ENCODE assay signal across 8 cellular contexts in the genomic region with DNA sequence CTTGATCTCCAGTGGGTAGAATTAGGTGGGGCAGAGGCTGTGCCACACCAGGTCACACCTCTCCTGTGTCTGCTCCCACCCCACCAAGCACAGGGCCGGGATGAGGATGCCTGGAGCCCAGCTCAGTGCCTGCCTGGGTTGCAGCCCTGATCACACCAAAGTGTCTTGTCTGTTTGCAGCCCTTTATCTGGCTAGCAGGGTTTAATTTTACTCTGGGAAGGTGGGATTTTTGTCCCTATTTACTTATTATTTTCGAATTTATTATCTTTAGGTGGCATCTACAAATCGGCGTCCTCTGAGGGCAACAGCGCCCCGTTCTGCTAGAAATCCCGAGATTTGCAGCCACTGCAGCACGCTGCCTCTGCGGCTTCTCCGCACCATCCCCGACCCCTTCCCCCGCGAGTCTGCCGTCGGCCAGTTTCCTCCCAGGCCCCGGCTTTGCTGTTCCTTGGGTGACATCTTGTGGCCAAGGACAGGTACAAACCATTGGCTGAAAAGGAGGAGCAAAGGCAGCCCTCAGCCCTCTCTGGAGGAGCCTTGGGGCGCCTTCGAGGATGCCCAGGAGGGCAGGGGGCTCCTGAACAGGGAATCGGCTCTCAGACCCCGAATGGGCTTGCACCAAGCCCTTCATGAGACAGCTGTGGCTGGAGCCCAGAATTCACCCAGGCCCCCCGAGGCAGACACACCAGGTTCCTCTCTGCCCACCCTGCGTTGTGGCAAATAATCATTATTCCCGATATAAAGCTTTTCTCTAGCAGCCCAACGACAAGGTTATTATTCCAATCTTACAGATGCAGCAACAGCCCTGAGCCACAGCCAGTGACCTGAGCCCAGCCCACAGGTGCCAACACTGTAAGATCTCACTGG.
DNase-seq lines count a peak whose midpoint lies in the region; ATAC-seq and TF ChIP-seq lines count a peak whose summit lies in the region.

No MANE protein-coding gene starts in this region.

- H3K27ac ChIP-seq in 22Rv1, result no peak overlapping the region
- no peak overlapping the region for H3K27ac ChIP-seq in heart left ventricle

- DNase-seq in GM13977 (ENCODE audit: low spot score) (peak; percentile 88), MG63 (peak; percentile 49), SKM-1 treated with dmso at 0.1 percent for 144 hours (lab: John Stamatoyannopoulos, UW; ENCODE audit: unreplicated experiment) (peak; percentile 76), heart left ventricle (peak; percentile 55 to 76 (median 66)), posterior vena cava (ENCODE audit: low spot score) (peak; percentile 88), type B pancreatic cell (ENCODE audit: extremely low spot score, unreplicated experiment) (peak; percentile 82)
- DNase-seq in activated naive CD8-positive, alpha-beta T cell treated with anti-CD3 and anti-CD28 coated beads for 36 hours, result peak; percentile 74

- TF ChIP-seq POLR2A in heart left ventricle (IDR thresholded peaks at IDR 0.05), result no peak

- 13 to 16% (median 14%) methylated on average over 20 to 24 of the region's 24 CpGs for WGBS in heart left ventricle, 4 donors

- H3K4me1 ChIP-seq in heart left ventricle, result peaks cover 0 to 8% (median 2%) of the 10 kb centered on the region in 12 donors

- intact Hi-C loops in heart left ventricle (cut with DNase I), result loop anchor here in 9 of 10 donors (1.0 to 10.0 kb wide), 8 partner anchors 110 to 660 kb away; a partner anchor contains a TSS
- intact Hi-C loops in posterior vena cava (cut with DNase I), result loop anchor here (10.0 kb wide), 2 partner anchors 520 to 600 kb away; a partner anchor contains a TSS

- no peaks in the 10 kb centered on the region for H3K9me3 Mint-ChIP-seq in activated naive CD8-positive, alpha-beta T cell treated with anti-CD3 and anti-CD28 coated beads for 36 hours
- no peaks in the 10 kb centered on the region for H3K9me3 Mint-ChIP-seq in type B pancreatic cell

- in situ Hi-C loops in GM13977 (cut with MboI; ENCODE audit: low pct_unique_long_range_greater_than_20kb, low sequenced_read_pairs, unreplicated experiment), result loop anchor here (10.0 to 25.0 kb wide), 3 partner anchors 462 to 750 kb away; a partner anchor contains a TSS

- H3K27me3 ChIP-seq in MG63 (no peaks in the 10 kb centered on the region), heart left ventricle (peaks cover 0 to 4% (median 0%) of the 10 kb centered on the region in 9 donors)

- H3K4me1 Mint-ChIP-seq in activated naive CD8-positive, alpha-beta T cell treated with anti-CD3 and anti-CD28 coated beads for 36 hours, result peaks cover 9% of the 10 kb centered on the region
- H3K4me1 Mint-ChIP-seq in type B pancreatic cell (ENCODE audit: unreplicated experiment), result peaks cover 16% of the 10 kb centered on the region

- no peaks in the 10 kb centered on the region for H3K27me3 Mint-ChIP-seq in activated naive CD8-positive, alpha-beta T cell treated with anti-CD3 and anti-CD28 coated beads for 36 hours
- H3K27me3 Mint-ChIP-seq in type B pancreatic cell, result peaks cover 7% of the 10 kb centered on the region

- ATAC-seq in heart left ventricle, result peak; percentile 70 to 87 (median 84)

- no peak overlapping the region for H3K4me3 ChIP-seq in MG63
- H3K4me3 ChIP-seq in heart left ventricle, result peak overlapping the region in 9 of 12 donors; percentile 26 to 50 (median 42)

- H3K36me3 ChIP-seq in MG63 (no peaks in the 10 kb centered on the region), heart left ventricle (no peaks in the 10 kb centered on the region)

- H3K36me3 Mint-ChIP-seq in activated naive CD8-positive, alpha-beta T cell treated with anti-CD3 and anti-CD28 coated beads for 36 hours, result no peaks in the 10 kb centered on the region
- no peaks in the 10 kb centered on the region for H3K36me3 Mint-ChIP-seq in type B pancreatic cell

- H3K9me3 ChIP-seq in MG63 (no peaks in the 10 kb centered on the region), heart left ventricle (no peaks in the 10 kb centered on the region)

- peak overlapping the region; percentile 40 for H3K4me3 Mint-ChIP-seq in activated naive CD8-positive, alpha-beta T cell treated with anti-CD3 and anti-CD28 coated beads for 36 hours
- H3K4me3 Mint-ChIP-seq in type B pancreatic cell, result peak overlapping the region; percentile 73

- TF ChIP-seq CTCF in 22Rv1 (IDR thresholded peaks at IDR 0.05) (peak; percentile 83), GM13977 (IDR thresholded peaks at IDR 0.05; ENCODE audit: extremely low read depth, insufficient read depth, missing control alignments) (peak; percentile 83), heart left ventricle (IDR thresholded peaks at IDR 0.05) (peak; percentile 57 to 81 (median 70)), type B pancreatic cell (conservative IDR thresholded peaks at IDR 0.05) (peak; percentile 90)

- no peak overlapping the region for H3K27ac Mint-ChIP-seq in activated naive CD8-positive, alpha-beta T cell treated with anti-CD3 and anti-CD28 coated beads for 36 hours
- H3K27ac Mint-ChIP-seq in type B pancreatic cell, result peak overlapping the region; percentile 31
